Comparison of ENCODE assay signal across 2 cellular contexts in the genomic region with DNA sequence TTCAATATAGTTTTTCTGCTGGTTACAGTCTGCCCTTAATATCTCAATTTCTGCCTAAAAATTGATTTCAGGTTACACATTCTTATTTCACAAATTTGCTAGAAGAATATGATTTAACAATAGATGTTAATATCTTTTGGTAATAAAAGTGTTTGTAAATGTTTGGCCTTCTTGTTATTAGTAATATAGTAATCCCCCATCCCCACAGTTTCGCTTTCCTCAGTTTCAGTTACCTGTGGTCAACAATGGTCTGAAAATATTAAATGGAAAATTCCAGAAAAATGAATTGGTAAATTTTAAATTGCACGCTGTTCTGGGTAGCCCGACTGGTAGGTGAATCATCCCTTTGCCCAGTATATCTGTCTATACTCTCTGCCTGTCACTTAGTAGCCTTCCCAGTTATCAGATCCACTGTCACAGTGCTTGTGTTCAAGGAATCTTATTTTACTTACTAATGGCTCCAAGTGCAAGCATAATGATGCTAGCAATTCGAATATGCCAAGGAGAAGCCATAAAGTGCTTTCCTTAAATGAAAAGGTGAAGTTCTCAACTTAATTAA.
TF ChIP-seq lines count a peak whose summit lies in the region.

No MANE protein-coding gene starts in this region.

TF ChIP-seq in SK-N-SH, 30 proteins besides CTCF, POLR2A, EP300 and RAD21:
- peak; percentile 44; the same call in 1 of the 2 replicates for TF ChIP-seq FOSL2 (IDR thresholded peaks at IDR 0.05; ENCODE audit: borderline replicate concordance, low read depth)
- TF ChIP-seq FOXM1 (IDR thresholded peaks at IDR 0.05; ENCODE audit: low read depth) = no peak
- TF ChIP-seq JUND (IDR thresholded peaks at IDR 0.05) = peak; percentile 33
- peak; percentile 82 for TF ChIP-seq TCF12 (IDR thresholded peaks at IDR 0.05)
- TF ChIP-seq, protein P1, sequence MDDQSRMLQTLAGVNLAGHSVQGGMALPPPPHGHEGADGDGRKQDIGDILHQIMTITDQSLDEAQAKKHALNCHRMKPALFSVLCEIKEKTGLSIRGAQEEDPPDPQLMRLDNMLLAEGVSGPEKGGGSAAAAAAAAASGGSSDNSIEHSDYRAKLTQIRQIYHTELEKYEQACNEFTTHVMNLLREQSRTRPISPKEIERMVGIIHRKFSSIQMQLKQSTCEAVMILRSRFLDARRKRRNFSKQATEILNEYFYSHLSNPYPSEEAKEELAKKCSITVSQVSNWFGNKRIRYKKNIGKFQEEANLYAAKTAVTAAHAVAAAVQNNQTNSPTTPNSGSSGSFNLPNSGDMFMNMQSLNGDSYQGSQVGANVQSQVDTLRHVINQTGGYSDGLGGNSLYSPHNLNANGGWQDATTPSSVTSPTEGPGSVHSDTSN (IDR thresholded peaks at IDR 0.05) = peak; percentile 69
- TF ChIP-seq, protein P2, sequence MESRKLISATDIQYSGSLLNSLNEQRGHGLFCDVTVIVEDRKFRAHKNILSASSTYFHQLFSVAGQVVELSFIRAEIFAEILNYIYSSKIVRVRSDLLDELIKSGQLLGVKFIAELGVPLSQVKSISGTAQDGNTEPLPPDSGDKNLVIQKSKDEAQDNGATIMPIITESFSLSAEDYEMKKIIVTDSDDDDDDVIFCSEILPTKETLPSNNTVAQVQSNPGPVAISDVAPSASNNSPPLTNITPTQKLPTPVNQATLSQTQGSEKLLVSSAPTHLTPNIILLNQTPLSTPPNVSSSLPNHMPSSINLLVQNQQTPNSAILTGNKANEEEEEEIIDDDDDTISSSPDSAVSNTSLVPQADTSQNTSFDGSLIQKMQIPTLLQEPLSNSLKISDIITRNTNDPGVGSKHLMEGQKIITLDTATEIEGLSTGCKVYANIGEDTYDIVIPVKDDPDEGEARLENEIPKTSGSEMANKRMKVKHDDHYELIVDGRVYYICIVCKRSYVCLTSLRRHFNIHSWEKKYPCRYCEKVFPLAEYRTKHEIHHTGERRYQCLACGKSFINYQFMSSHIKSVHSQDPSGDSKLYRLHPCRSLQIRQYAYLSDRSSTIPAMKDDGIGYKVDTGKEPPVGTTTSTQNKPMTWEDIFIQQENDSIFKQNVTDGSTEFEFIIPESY (IDR thresholded peaks at IDR 0.05; ENCODE audit: borderline replicate concordance, low read depth) = no peak
- TF ChIP-seq, protein P3, sequence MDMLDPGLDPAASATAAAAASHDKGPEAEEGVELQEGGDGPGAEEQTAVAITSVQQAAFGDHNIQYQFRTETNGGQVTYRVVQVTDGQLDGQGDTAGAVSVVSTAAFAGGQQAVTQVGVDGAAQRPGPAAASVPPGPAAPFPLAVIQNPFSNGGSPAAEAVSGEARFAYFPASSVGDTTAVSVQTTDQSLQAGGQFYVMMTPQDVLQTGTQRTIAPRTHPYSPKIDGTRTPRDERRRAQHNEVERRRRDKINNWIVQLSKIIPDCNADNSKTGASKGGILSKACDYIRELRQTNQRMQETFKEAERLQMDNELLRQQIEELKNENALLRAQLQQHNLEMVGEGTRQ (IDR thresholded peaks at IDR 0.05; ENCODE audit: borderline replicate concordance, low read depth, low read length) = no peak
- no peak for TF ChIP-seq RFX5 (IDR thresholded peaks at IDR 0.05; ENCODE audit: low read length)
- TF ChIP-seq CHD2 (IDR thresholded peaks at IDR 0.05; ENCODE audit: low read length, partially characterized antibody) = no peak

TF ChIP-seq in K562, 482 proteins besides CTCF, POLR2A, EP300 and RAD21 (continues in another document):
- TF ChIP-seq FOSL1 (tag; conservative IDR thresholded peaks at IDR 0.05) (peak; percentile 70), HDGF (IDR thresholded peaks at IDR 0.05) (no peak), ZNF57 (CRISPR knock-in tag; IDR thresholded peaks at IDR 0.05) (no peak), TAF15 (IDR thresholded peaks at IDR 0.05; ENCODE audit: low read depth, low read length) (no peak), LARP7 (IDR thresholded peaks at IDR 0.05) (no peak), MAZ (CRISPR knock-in tag; conservative IDR thresholded peaks at IDR 0.05 in 1 of 2, IDR thresholded peaks at IDR 0.05 in 1 of 2) (no peak), KHSRP (IDR thresholded peaks at IDR 0.05) (no peak), MCM7 (IDR thresholded peaks at IDR 0.05) (no peak), SIRT6 (IDR thresholded peaks at IDR 0.05; ENCODE audit: low read depth, low read length) (no peak), ILF3 (IDR thresholded peaks at IDR 0.05; ENCODE audit: borderline replicate concordance) (no peak), ZNF766 (CRISPR knock-in tag; conservative IDR thresholded peaks at IDR 0.05) (no peak), ZNF165 (CRISPR knock-in tag; IDR thresholded peaks at IDR 0.05; ENCODE audit: borderline replicate concordance) (no peak), GTF2E2 (tag; IDR thresholded peaks at IDR 0.05) (no peak), ZNF324 (CRISPR knock-in tag; IDR thresholded peaks at IDR 0.05) (no peak), MYC (IDR thresholded peaks at IDR 0.05; ENCODE audit: low read depth, low read length) (no peak), MYC (CRISPR knock-in tag; IDR thresholded peaks at IDR 0.05; ENCODE audit: borderline replicate concordance, low read depth) (no peak), DDX20 (tag; IDR thresholded peaks at IDR 0.05; ENCODE audit: low read depth) (no peak), DPF2 (IDR thresholded peaks at IDR 0.05) (peak; percentile 21; the same call in 1 of the 2 replicates), NCOA1 (IDR thresholded peaks at IDR 0.05; ENCODE audit: low read depth) (no peak), DIDO1 (tag; IDR thresholded peaks at IDR 0.05; ENCODE audit: low read depth) (no peak), NCOA4 (IDR thresholded peaks at IDR 0.05; ENCODE audit: partially characterized antibody) (no peak), CEBPG (CRISPR knock-in tag; IDR thresholded peaks at IDR 0.05) (no peak), CEBPG (tag; conservative IDR thresholded peaks at IDR 0.05 in 1 of 2, IDR thresholded peaks at IDR 0.05 in 1 of 2) (no peak), SP1 (CRISPR knock-in tag; IDR thresholded peaks at IDR 0.05) (no peak), SMAD1 (IDR thresholded peaks at IDR 0.05; ENCODE audit: low read depth, low read length, partially characterized antibody) (no peak), FOXA3 (CRISPR knock-in tag; conservative IDR thresholded peaks at IDR 0.05 in 1 of 2, IDR thresholded peaks at IDR 0.05 in 1 of 2) (no peak)
- TF ChIP-seq, protein P4, sequence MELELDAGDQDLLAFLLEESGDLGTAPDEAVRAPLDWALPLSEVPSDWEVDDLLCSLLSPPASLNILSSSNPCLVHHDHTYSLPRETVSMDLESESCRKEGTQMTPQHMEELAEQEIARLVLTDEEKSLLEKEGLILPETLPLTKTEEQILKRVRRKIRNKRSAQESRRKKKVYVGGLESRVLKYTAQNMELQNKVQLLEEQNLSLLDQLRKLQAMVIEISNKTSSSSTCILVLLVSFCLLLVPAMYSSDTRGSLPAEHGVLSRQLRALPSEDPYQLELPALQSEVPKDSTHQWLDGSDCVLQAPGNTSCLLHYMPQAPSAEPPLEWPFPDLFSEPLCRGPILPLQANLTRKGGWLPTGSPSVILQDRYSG (tag; conservative IDR thresholded peaks at IDR 0.05; ENCODE audit: low read depth) = no peak
- TF ChIP-seq, protein P5, sequence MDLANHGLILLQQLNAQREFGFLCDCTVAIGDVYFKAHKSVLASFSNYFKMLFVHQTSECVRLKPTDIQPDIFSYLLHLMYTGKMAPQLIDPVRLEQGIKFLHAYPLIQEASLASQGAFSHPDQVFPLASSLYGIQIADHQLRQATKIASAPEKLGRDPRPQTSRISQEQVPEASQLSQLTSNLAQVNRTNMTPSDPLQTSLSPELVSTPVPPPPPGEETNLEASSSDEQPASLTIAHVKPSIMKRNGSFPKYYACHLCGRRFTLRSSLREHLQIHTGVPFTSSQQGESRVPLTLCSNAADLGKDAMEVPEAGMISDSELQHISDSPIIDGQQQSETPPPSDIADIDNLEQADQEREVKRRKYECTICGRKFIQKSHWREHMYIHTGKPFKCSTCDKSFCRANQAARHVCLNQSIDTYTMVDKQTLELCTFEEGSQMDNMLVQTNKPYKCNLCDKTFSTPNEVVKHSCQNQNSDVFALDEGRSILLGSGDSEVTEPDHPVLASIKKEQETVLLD (IDR thresholded peaks at IDR 0.05) = no peak
- TF ChIP-seq, protein P6, sequence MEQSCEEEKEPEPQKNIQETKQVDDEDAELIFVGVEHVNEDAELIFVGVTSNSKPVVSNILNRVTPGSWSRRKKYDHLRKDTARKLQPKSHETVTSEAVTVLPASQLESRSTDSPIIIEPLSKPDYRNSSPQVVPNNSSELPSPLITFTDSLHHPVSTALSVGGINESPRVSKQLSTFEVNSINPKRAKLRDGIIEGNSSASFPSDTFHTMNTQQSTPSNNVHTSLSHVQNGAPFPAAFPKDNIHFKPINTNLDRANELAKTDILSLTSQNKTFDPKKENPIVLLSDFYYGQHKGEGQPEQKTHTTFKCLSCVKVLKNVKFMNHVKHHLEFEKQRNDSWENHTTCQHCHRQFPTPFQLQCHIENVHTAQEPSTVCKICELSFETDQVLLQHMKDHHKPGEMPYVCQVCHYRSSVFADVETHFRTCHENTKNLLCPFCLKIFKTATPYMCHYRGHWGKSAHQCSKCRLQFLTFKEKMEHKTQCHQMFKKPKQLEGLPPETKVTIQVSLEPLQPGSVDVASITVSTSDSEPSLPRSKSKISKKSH (CRISPR knock-in tag; IDR thresholded peaks at IDR 0.05) = no peak
- TF ChIP-seq, protein P7, sequence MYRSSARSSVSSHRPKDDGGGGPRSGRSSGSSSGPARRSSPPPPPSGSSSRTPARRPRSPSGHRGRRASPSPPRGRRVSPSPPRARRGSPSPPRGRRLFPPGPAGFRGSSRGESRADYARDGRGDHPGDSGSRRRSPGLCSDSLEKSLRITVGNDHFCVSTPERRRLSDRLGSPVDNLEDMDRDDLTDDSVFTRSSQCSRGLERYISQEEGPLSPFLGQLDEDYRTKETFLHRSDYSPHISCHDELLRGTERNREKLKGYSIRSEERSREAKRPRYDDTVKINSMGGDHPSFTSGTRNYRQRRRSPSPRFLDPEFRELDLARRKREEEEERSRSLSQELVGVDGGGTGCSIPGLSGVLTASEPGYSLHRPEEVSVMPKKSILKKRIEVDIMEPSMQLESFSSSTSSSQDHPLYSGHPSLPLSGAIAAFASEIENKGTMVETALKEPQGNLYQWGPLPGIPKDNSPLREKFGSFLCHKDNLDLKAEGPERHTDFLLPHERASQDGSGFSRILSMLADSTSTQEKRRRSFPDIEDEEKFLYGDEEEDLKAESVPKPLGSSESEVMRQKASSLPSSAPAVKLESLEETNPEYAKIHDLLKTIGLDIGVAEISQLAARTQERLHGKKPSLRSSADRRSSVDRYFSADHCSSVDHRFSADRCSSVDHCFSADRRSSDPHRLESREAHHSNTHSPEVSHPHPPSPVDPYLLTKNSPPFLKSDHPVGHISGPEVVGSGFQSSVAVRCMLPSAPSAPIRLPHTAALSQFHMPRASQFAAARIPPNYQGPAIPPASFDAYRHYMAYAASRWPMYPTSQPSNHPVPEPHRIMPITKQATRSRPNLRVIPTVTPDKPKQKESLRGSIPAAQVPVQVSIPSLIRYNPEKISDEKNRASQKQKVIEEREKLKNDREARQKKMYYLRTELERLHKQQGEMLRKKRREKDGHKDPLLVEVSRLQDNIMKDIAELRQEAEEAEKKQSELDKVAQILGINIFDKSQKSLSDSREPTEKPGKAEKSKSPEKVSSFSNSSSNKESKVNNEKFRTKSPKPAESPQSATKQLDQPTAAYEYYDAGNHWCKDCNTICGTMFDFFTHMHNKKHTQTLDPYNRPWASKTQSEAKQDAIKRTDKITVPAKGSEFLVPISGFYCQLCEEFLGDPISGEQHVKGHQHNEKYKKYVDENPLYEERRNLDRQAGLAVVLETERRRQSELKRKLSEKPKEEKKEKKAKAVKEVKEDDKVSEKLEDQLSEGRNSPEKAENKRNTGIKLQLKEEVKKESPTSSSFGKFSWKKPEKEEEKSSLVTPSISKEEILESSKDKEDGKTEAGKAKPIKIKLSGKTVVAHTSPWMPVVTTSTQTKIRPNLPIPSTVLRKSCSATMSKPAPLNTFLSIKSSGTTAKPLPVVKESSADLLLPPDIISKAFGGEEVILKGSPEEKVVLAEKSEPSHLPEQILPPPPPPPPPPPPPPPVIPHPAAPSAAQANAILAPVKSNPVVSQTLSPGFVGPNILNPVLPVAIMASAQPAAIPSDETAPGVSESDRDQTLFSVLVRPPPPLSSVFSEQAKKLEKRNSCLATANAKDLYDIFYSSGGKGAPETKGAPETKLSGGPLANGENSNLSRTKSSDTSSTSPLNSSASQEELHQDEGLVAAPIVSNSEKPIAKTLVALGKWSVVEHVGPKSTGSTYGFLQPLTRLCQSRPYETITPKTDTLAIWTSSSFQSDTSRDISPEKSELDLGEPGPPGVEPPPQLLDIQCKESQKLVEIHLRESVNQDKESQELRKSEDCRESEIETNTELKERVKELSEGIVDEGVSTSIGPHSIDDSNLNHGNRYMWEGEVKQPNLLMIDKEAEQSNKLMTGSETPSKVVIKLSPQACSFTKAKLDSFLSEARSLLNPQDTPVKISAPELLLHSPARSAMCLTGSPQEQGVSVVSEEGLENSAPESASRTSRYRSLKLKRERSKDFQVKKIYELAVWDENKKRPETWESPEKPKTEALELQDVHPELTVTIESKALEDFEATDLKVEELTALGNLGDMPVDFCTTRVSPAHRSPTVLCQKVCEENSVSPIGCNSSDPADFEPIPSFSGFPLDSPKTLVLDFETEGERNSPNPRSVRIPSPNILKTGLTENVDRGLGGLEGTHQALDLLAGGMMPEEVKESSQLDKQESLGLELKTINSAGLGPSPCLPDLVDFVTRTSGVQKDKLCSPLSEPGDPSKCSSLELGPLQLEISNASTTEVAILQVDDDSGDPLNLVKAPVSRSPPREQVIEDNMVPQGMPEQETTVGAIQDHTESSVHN (IDR thresholded peaks at IDR 0.05; ENCODE audit: borderline replicate concordance in 1 of 2, low read depth in 1 of 2) = no peak
- TF ChIP-seq, protein P8, sequence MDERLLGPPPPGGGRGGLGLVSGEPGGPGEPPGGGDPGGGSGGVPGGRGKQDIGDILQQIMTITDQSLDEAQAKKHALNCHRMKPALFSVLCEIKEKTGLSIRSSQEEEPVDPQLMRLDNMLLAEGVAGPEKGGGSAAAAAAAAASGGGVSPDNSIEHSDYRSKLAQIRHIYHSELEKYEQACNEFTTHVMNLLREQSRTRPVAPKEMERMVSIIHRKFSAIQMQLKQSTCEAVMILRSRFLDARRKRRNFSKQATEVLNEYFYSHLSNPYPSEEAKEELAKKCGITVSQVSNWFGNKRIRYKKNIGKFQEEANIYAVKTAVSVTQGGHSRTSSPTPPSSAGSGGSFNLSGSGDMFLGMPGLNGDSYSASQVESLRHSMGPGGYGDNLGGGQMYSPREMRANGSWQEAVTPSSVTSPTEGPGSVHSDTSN (CRISPR knock-in tag; IDR thresholded peaks at IDR 0.05; ENCODE audit: low read depth) = no peak
- TF ChIP-seq, protein P8 (tag; conservative IDR thresholded peaks at IDR 0.05; ENCODE audit: low read depth) = 0 out of 2 replicates have a peak, but pooled peaks have one; percentile 32
- TF ChIP-seq, protein P9, sequence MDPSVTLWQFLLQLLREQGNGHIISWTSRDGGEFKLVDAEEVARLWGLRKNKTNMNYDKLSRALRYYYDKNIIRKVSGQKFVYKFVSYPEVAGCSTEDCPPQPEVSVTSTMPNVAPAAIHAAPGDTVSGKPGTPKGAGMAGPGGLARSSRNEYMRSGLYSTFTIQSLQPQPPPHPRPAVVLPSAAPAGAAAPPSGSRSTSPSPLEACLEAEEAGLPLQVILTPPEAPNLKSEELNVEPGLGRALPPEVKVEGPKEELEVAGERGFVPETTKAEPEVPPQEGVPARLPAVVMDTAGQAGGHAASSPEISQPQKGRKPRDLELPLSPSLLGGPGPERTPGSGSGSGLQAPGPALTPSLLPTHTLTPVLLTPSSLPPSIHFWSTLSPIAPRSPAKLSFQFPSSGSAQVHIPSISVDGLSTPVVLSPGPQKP (CRISPR knock-in tag; IDR thresholded peaks at IDR 0.05) = no peak
